ENCODE assay signal across 8 cellular contexts in genomic region chr22:38696606-38697005, GRCh38. TPM values are rescaled to one million over a fixed set of nuclear protein-coding genes. Genes with fewer than 3 reads are reported as not detected.
A peak's percentile ranks its signal among the peaks of the same experiment; 100 is the strongest.
DNase-seq lines count a peak whose midpoint lies in the region; ATAC-seq and TF ChIP-seq lines count a peak whose summit lies in the region.

No MANE protein-coding gene starts in this region.

- H3K36me3 Mint-ChIP-seq in activated CD8-positive, alpha-beta T cell treated with anti-CD3 and anti-CD28 coated beads, Interleukin-2, amount 10 ng/mL, durations not matched to agents 7 days and 5 days (ENCODE audit: low read depth), result peaks cover 56% of the 10 kb centered on the region

- peak overlapping the region; percentile 92 for H3K4me3 Mint-ChIP-seq in activated CD8-positive, alpha-beta T cell treated with anti-CD3 and anti-CD28 coated beads, Interleukin-2, amount 10 ng/mL, durations not matched to agents 7 days and 5 days

- no peak overlapping the region for H3K4me3 ChIP-seq in fibroblast of villous mesenchyme (ENCODE audit: low read depth, low read length)

- no peak for ATAC-seq in activated CD8-positive, alpha-beta T cell treated with anti-CD3 and anti-CD28 coated beads, Interleukin-2, amount 10 ng/mL, durations not matched to agents 7 days and 5 days
- ATAC-seq in HG03139 (IDR thresholded peaks at IDR 0.05; ENCODE audit: unreplicated experiment), result no peak

- H3K27me3 Mint-ChIP-seq in activated CD8-positive, alpha-beta T cell treated with anti-CD3 and anti-CD28 coated beads, Interleukin-2, amount 10 ng/mL, durations not matched to agents 7 days and 5 days (ENCODE audit: low read depth), result no peaks in the 10 kb centered on the region

- peaks cover 51% of the 10 kb centered on the region for H3K4me1 Mint-ChIP-seq in activated CD8-positive, alpha-beta T cell treated with anti-CD3 and anti-CD28 coated beads, Interleukin-2, amount 10 ng/mL, durations not matched to agents 7 days and 5 days (ENCODE audit: low read depth)

- CTCF ChIA-PET in activated CD8-positive, alpha-beta T cell treated with anti-CD3 and anti-CD28 coated beads, Interleukin-2, amount 10 ng/mL, durations not matched to agents 7 days and 5 days (lab: Charles Lee), result interaction anchor here (0.9 to 6.3 kb wide), 5 partner anchors 9 to 69 kb away, joined by 3 to 36 read pairs (median 7); partner anchors contain the start of genes GTPBP1 and TOMM22

- H3K27ac Mint-ChIP-seq in activated CD8-positive, alpha-beta T cell treated with anti-CD3 and anti-CD28 coated beads, Interleukin-2, amount 10 ng/mL, durations not matched to agents 7 days and 5 days, result peak overlapping the region; percentile 84

- DNase-seq in stimulated activated naive CD4-positive, alpha-beta T cell treated with Interleukin-2 at 50 U/mL for 16 hours (lab: John Stamatoyannopoulos, UW), result peak; percentile 42
- no peak for DNase-seq in stimulated activated naive CD4-positive, alpha-beta T cell (lab: John Stamatoyannopoulos, UW)
- DNase-seq in activated CD8-positive, alpha-beta T cell treated with anti-CD3 and anti-CD28 coated beads, Interleukin-2, amount 10 ng/mL, durations not matched to agents 7 days and 5 days, result peak; percentile 44
- DNase-seq in fibroblast of villous mesenchyme (ENCODE audit: low read depth), result peak; percentile 68
- DNase-seq in stimulated activated CD4-positive, alpha-beta T cell treated with anti-CD3 and anti-CD28 coated beads, Interleukin-12 subunit alpha, Interleukin-12 subunit beta, amount 100 ng/mL, for 24 hours (ENCODE audit: low read depth in 2 of 2), result peak; percentile 17 to 35
- DNase-seq in NCI-H526 treated with DMSO at 0.1 percent for 48 hours (lab: John Stamatoyannopoulos, UW), result no peak
- DNase-seq in middle frontal gyrus (ENCODE audit: extremely low spot score, low spot score), result no peak

- H3K9me3 Mint-ChIP-seq in activated CD8-positive, alpha-beta T cell treated with anti-CD3 and anti-CD28 coated beads, Interleukin-2, amount 10 ng/mL, durations not matched to agents 7 days and 5 days (ENCODE audit: insufficient read depth), result no peaks in the 10 kb centered on the region

- POLR2A ChIA-PET in activated CD8-positive, alpha-beta T cell treated with anti-CD3 and anti-CD28 coated beads, Interleukin-2, amount 10 ng/mL, durations not matched to agents 7 days and 5 days (lab: Charles Lee), result interaction anchor here (1.5 to 6.3 kb wide), 2 partner anchors 14 to 55 kb away, joined by 3 to 67 read pairs; partner anchors contain the start of gene TOMM22

- TF ChIP-seq CTCF in fibroblast of villous mesenchyme (IDR thresholded peaks at IDR 0.05; ENCODE audit: insufficient read depth, low read depth, low read length), result no peak

RNA-seq across cellular contexts. Expression of gene JOSD1, which starts 4.1 kb away (rescaled TPM):
- 10 to 100 TPM; 60.0 to 63.7 TPM for total RNA-seq in activated CD8-positive, alpha-beta T cell treated with anti-CD3 and anti-CD28 coated beads, Interleukin-2, amount 10 ng/mL, durations not matched to agents 7 days and 5 days
- total RNA-seq in fibroblast of villous mesenchyme, result 53.5 and 62.2 TPM in 2 replicates

RNA-seq across cellular contexts. Expression of gene GTPBP1, which starts 9.1 kb away (rescaled TPM):
- total RNA-seq in activated CD8-positive, alpha-beta T cell treated with anti-CD3 and anti-CD28 coated beads, Interleukin-2, amount 10 ng/mL, durations not matched to agents 7 days and 5 days, result 10 to 100 TPM; 71.8 to 73.9 TPM
- total RNA-seq in fibroblast of villous mesenchyme, result 31.2 and 35.4 TPM in 2 replicates

RNA-seq across cellular contexts. Expression of gene TOMM22, which starts 14.8 kb away (rescaled TPM):
- 10 to 100 TPM; 91.3 to 98.7 TPM for total RNA-seq in activated CD8-positive, alpha-beta T cell treated with anti-CD3 and anti-CD28 coated beads, Interleukin-2, amount 10 ng/mL, durations not matched to agents 7 days and 5 days
- 60.6 and 88.9 TPM in 2 replicates for total RNA-seq in fibroblast of villous mesenchyme

RNA-seq across cellular contexts. Expression of gene CBY1, which starts 40.2 kb away (rescaled TPM):
- total RNA-seq in activated CD8-positive, alpha-beta T cell treated with anti-CD3 and anti-CD28 coated beads, Interleukin-2, amount 10 ng/mL, durations not matched to agents 7 days and 5 days, result 10 to 100 TPM; 11.6 to 13.6 TPM
- total RNA-seq in fibroblast of villous mesenchyme, result 12.2 and 20.7 TPM in 2 replicates

RNA-seq across cellular contexts. Expression of gene FAM227A, which starts 40.4 kb away (rescaled TPM):
- under 1 TPM; 0.87 to 0.89 TPM for total RNA-seq in activated CD8-positive, alpha-beta T cell treated with anti-CD3 and anti-CD28 coated beads, Interleukin-2, amount 10 ng/mL, durations not matched to agents 7 days and 5 days
- 1.3 and 1.9 TPM in 2 replicates for total RNA-seq in fibroblast of villous mesenchyme

Comparison
In these comparisons a context has a peak if more than half of its experiments do, and no peak if none do; other contexts are left out.
1. DNase-seq: peak in stimulated activated naive CD4-positive, alpha-beta T cell treated with Interleukin-2 at 50 U/mL for 16 hours (single experiment), activated CD8-positive, alpha-beta T cell treated with anti-CD3 and anti-CD28 coated beads, Interleukin-2, amount 10 ng/mL, durations not matched to agents 7 days and 5 days (single experiment), fibroblast of villous mesenchyme (single experiment) and stimulated activated CD4-positive, alpha-beta T cell treated with anti-CD3 and anti-CD28 coated beads, Interleukin-12 subunit alpha, Interleukin-12 subunit beta, amount 100 ng/mL, for 24 hours (2 of 2); none in stimulated activated naive CD4-positive, alpha-beta T cell (0 of 6), NCI-H526 treated with DMSO at 0.1 percent for 48 hours (single experiment) and middle frontal gyrus (single experiment).